Comparison of ENCODE assay signal across 24 cellular contexts in the genomic region with DNA sequence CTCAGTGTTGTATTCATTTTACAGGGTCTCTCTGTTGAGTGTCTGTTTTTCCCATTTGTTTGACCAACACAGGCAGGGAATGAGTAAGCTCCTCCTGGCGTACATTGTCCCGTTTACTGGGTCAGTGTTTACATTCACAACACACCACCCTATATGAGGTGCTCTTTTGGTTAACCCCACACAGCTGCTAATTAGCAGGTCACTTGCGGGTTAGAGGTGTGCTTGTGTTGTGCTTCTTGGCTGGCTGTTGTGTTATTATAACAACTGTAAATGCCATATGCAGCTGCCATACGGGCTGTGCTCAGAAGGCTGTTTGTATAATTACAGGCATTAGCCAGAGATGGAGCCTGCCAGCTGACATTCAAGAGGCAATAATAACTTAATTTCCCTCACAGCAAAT.
DNase-seq lines count a peak whose midpoint lies in the region; ATAC-seq and TF ChIP-seq lines count a peak whose summit lies in the region.
"Had no signal": no experiment of that assay in that cellular context is flagged by ENCODE, and none has a peak within 500 bp of the region (broad histone marks: within the 10 kb centered on the region; RNA-seq: fewer than 3 reads in every experiment).

No MANE protein-coding gene starts in this region.

- H3K9me3 Mint-ChIP-seq in activated CD4-positive, alpha-beta T cell treated with anti-CD3 and anti-CD28 coated beads, Interleukin-2, amount 10 ng/mL, durations not matched to agents 24 days and 14 days = no peaks in the 10 kb centered on the region
- H3K9me3 Mint-ChIP-seq: activated T-cell treated with anti-CD3 and anti-CD28 coated beads, Interleukin-2, amount 50 U/mL, for 24 hours; endodermal cell; stimulated activated naive CD8-positive, alpha-beta T cell treated with anti-CD3 and anti-CD28 coated beads, Interleukin-15, Interleukin-2, amounts not matched to agents 100 ng/mL and 50 ng/mL, for 24 hours had no signal

- no peak overlapping the region for H3K4me3 ChIP-seq in upper lobe of right lung
- H3K4me3 ChIP-seq: breast epithelium, coronary artery, esophagus squamous epithelium, gastroesophageal sphincter, tibial artery had no signal

- peaks cover 11% of the 10 kb centered on the region for H3K27me3 ChIP-seq in upper lobe of right lung
- H3K27me3 ChIP-seq: breast epithelium, esophagus squamous epithelium, tibial artery had no signal

- ATAC-seq in HG02973 (IDR thresholded peaks at IDR 0.05; ENCODE audit: unreplicated experiment) = no peak
- no peak for ATAC-seq in upper lobe of right lung
- no peak for ATAC-seq in HG03432 (IDR thresholded peaks at IDR 0.05; ENCODE audit: unreplicated experiment)
- ATAC-seq: gastroesophageal sphincter, Right ventricle myocardium inferior had no signal

- H3K27me3 Mint-ChIP-seq in activated CD4-positive, alpha-beta T cell treated with anti-CD3 and anti-CD28 coated beads, Interleukin-2, amount 10 ng/mL, durations not matched to agents 24 days and 14 days = no peaks in the 10 kb centered on the region
- H3K27me3 Mint-ChIP-seq: stimulated activated naive CD8-positive, alpha-beta T cell treated with anti-CD3 and anti-CD28 coated beads, Interleukin-15, Interleukin-2, amounts not matched to agents 100 ng/mL and 50 ng/mL, for 24 hours had no signal

- no peaks in the 10 kb centered on the region for H3K4me1 Mint-ChIP-seq in activated CD4-positive, alpha-beta T cell treated with anti-CD3 and anti-CD28 coated beads, Interleukin-2, amount 10 ng/mL, durations not matched to agents 24 days and 14 days
- H3K4me1 Mint-ChIP-seq: endodermal cell, memory B cell had no signal

- no peaks in the 10 kb centered on the region for H3K36me3 ChIP-seq in upper lobe of right lung
- H3K36me3 ChIP-seq: breast epithelium, esophagus squamous epithelium, gastroesophageal sphincter, tibial artery had no signal

- peak; percentile 36 for DNase-seq in activated CD4-positive, alpha-beta T cell treated with anti-CD3 and anti-CD28 coated beads, Interleukin-2, amount 10 ng/mL, durations not matched to agents 24 days and 14 days
- no peak for DNase-seq in activated CD4-positive, alpha-beta T cell treated with anti-CD3 and anti-CD28 coated beads for 4 hours
- DNase-seq in NCI-H2029 treated with DMSO at 0.1 percent for 48 hours (lab: John Stamatoyannopoulos, UW) (peak; percentile 34), brain pericyte (ENCODE audit: low read depth, low spot score) (peak; percentile 7), upper lobe of right lung (no peak)
- DNase-seq in activated naive CD4-positive, alpha-beta T cell treated with anti-CD3 and anti-CD28 coated beads, Interleukin-2, amount 50 U/mL, for 16 hours = no peak
- DNase-seq: activated CD4-positive, CD25-positive, alpha-beta regulatory T cell treated with anti-CD3 and anti-CD28 coated beads, Interleukin-2, amount 50 U/mL, for 72 hours; activated T-cell treated with anti-CD3 and anti-CD28 coated beads, Interleukin-2, amount 50 U/mL, for 24 hours; endodermal cell; esophagus squamous epithelium; HCEC 1CT; KBM-7; kidney glomerular epithelial cell; NCI-H524 treated with DMSO at 0.1 percent for 48 hours; OCI-M1; tibial artery had no signal

- H3K36me3 Mint-ChIP-seq in activated CD4-positive, alpha-beta T cell treated with anti-CD3 and anti-CD28 coated beads, Interleukin-2, amount 10 ng/mL, durations not matched to agents 24 days and 14 days (ENCODE audit: low read depth) = no peaks in the 10 kb centered on the region
- H3K36me3 Mint-ChIP-seq: memory B cell had no signal

- H3K9me3 ChIP-seq in upper lobe of right lung = no peaks in the 10 kb centered on the region
- H3K9me3 ChIP-seq: breast epithelium, esophagus squamous epithelium, gastroesophageal sphincter, tibial artery had no signal

- H3K4me3 Mint-ChIP-seq in activated CD4-positive, alpha-beta T cell treated with anti-CD3 and anti-CD28 coated beads, Interleukin-2, amount 10 ng/mL, durations not matched to agents 24 days and 14 days = no peak overlapping the region
- H3K4me3 Mint-ChIP-seq: activated T-cell treated with anti-CD3 and anti-CD28 coated beads, Interleukin-2, amount 50 U/mL, for 24 hours; endodermal cell; memory B cell; stimulated activated naive CD8-positive, alpha-beta T cell treated with anti-CD3 and anti-CD28 coated beads, Interleukin-15, Interleukin-2, amounts not matched to agents 100 ng/mL and 50 ng/mL, for 24 hours had no signal

- no peak overlapping the region for H3K27ac Mint-ChIP-seq in activated CD4-positive, alpha-beta T cell treated with anti-CD3 and anti-CD28 coated beads, Interleukin-2, amount 10 ng/mL, durations not matched to agents 24 days and 14 days
- H3K27ac Mint-ChIP-seq: activated T-cell treated with anti-CD3 and anti-CD28 coated beads, Interleukin-2, amount 50 U/mL, for 24 hours; endodermal cell; memory B cell; stimulated activated naive CD8-positive, alpha-beta T cell treated with anti-CD3 and anti-CD28 coated beads, Interleukin-15, Interleukin-2, amounts not matched to agents 100 ng/mL and 50 ng/mL, for 24 hours had no signal

- no peaks in the 10 kb centered on the region for H3K4me1 ChIP-seq in upper lobe of right lung
- H3K4me1 ChIP-seq: breast epithelium, esophagus squamous epithelium, gastroesophageal sphincter, tibial artery had no signal

- no peak for TF ChIP-seq CTCF in upper lobe of right lung (IDR thresholded peaks at IDR 0.05)

- H3K27ac ChIP-seq in upper lobe of right lung = no peak overlapping the region
- H3K27ac ChIP-seq: breast epithelium, coronary artery, esophagus squamous epithelium, gastroesophageal sphincter, tibial artery had no signal

- intact Hi-C loops in activated CD4-positive, alpha-beta T cell treated with anti-CD3 and anti-CD28 coated beads, Interleukin-2, amount 10 ng/mL, durations not matched to agents 24 days and 14 days (cut with micrococcal nuclease) = no loop called here
- intact Hi-C loops in upper lobe of right lung (cut with DNase I) = no loop called here

Comparison
In these comparisons a context has a peak if more than half of its experiments do, and no peak if none do; other contexts are left out.
1. DNase-seq: peak in activated CD4-positive, alpha-beta T cell treated with anti-CD3 and anti-CD28 coated beads, Interleukin-2, amount 10 ng/mL, durations not matched to agents 24 days and 14 days (single experiment), NCI-H2029 treated with DMSO at 0.1 percent for 48 hours (single experiment) and brain pericyte (single experiment); none in activated CD4-positive, alpha-beta T cell treated with anti-CD3 and anti-CD28 coated beads for 4 hours (0 of 2), activated naive CD4-positive, alpha-beta T cell treated with anti-CD3 and anti-CD28 coated beads, Interleukin-2, amount 50 U/mL, for 16 hours (single experiment) and upper lobe of right lung (single experiment).